ENCODE assay signal across 9 cellular contexts in the genomic region with DNA sequence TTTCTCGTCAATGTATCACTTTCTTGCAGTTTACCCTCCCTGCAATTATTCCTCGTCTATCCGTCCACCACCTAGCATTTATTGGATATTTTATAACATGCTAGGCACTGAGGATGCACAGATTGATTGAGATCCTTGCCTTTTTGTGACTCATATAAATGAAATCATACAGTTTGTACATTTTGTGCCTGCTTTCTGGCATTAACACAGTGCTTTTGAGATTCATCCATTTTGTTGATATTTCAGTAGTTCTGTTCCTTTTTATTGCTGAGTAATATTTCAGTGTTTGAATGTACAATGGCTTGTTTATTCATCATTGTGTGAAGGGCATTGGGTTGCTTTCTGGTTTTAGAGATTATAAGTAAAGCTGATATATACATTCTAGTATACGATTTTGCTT. TPM values are rescaled to one million over a fixed set of nuclear protein-coding genes. Genes with fewer than 3 reads are reported as not detected.
DNase-seq lines count a peak whose midpoint lies in the region; ATAC-seq and TF ChIP-seq lines count a peak whose summit lies in the region.
"Had no signal": no experiment of that assay in that cellular context is flagged by ENCODE, and none has a peak within 500 bp of the region (broad histone marks: within the 10 kb centered on the region; RNA-seq: fewer than 3 reads in every experiment).

No MANE protein-coding gene starts in this region.

- H3K9me3 ChIP-seq in AG04450 (ENCODE audit: control insufficient read depth, insufficient read depth, low read length) (peaks cover 6% of the 10 kb centered on the region; the same call in 1 of the 2 replicates), muscle layer of duodenum (ENCODE audit: control insufficient read depth in 1 of 2, low read length in 2 of 2) (no peaks in the 10 kb centered on the region)

- no peaks in the 10 kb centered on the region for H3K79me2 ChIP-seq in KMS-11 (ENCODE audit: insufficient read depth, low read depth)

- H3K4me1 Mint-ChIP-seq in central memory CD8-positive, alpha-beta T cell: peaks cover 33% of the 10 kb centered on the region

- no peaks in the 10 kb centered on the region for H4K20me1 ChIP-seq in KMS-11 (ENCODE audit: insufficient read depth)

- H3K27me3 ChIP-seq in AG04450 (ENCODE audit: control insufficient read depth, insufficient read depth, low read length) (no peaks in the 10 kb centered on the region), KMS-11 (ENCODE audit: insufficient read depth, low read depth) (no peaks in the 10 kb centered on the region), muscle layer of duodenum (ENCODE audit: low read depth, low read length) (no peaks in the 10 kb centered on the region)

- TF ChIP-seq CTCF in AG04450 (IDR thresholded peaks at IDR 0.05; ENCODE audit: low read depth, low read length): no peak
- TF ChIP-seq CTCF in KMS-11 (conservative IDR thresholded peaks at IDR 0.05; ENCODE audit: low read depth, low read length): no peak

- H3K36me3 ChIP-seq in KMS-11 (ENCODE audit: insufficient read depth): no peaks in the 10 kb centered on the region
- H3K36me3 ChIP-seq in muscle layer of duodenum (ENCODE audit: control insufficient read depth in 1 of 2, insufficient read depth in 2 of 2, low read length in 2 of 2): peaks cover 0 to 3% of the 10 kb centered on the region in 2 donors

- no peak for ATAC-seq in central memory CD8-positive, alpha-beta T cell (replicated peaks; ENCODE audit: extremely low read depth, poor library complexity, severe bottlenecking)

- H3K4me1 ChIP-seq in KMS-11 (ENCODE audit: low read depth, poor library complexity, severe bottlenecking): peaks cover 5% of the 10 kb centered on the region
- H3K4me1 ChIP-seq in muscle layer of duodenum (ENCODE audit: control insufficient read depth in 1 of 2, insufficient read depth in 2 of 2, low read length in 2 of 2): peaks cover 5 to 7% of the 10 kb centered on the region in 2 donors

- POLR2A ChIA-PET in AG04450 (lab: Yijun Ruan, JAX): interaction anchor here (1.5 kb wide), 1 partner anchor 75 kb away, joined by 3 read pairs; no protein-coding TSS in a partner anchor

- CTCF ChIA-PET in AG04450 (lab: Charles Lee): interaction anchor here (1.0 to 3.2 kb wide), 3 partner anchors 16 to 254 kb away, joined by 4 to 12 read pairs (median 7); no protein-coding TSS in a partner anchor

- H3K27ac Mint-ChIP-seq in central memory CD8-positive, alpha-beta T cell (ENCODE audit: low read depth): peak overlapping the region; percentile 99

- H2AFZ ChIP-seq in KMS-11 (ENCODE audit: low read depth): peak overlapping the region; percentile 77

- no peaks in the 10 kb centered on the region for H3K9me3 Mint-ChIP-seq in central memory CD8-positive, alpha-beta T cell

- peak overlapping the region; percentile 88 for H3K4me2 ChIP-seq in KMS-11

- H3K27ac ChIP-seq in AG04450 (ENCODE audit: low read depth, low read length): no peak overlapping the region
- peak overlapping the region; percentile 53; the same call in 1 of the 2 replicates for H3K27ac ChIP-seq in KMS-11
- peak overlapping the region; percentile 74 for H3K27ac ChIP-seq in muscle layer of duodenum (ENCODE audit: low read length)

- peak overlapping the region; percentile 49; the same call in 1 of the 2 replicates for H3K9ac ChIP-seq in KMS-11

- H3K36me3 Mint-ChIP-seq in central memory CD8-positive, alpha-beta T cell (ENCODE audit: insufficient read depth): peaks cover 16% of the 10 kb centered on the region

- H3K4me3 Mint-ChIP-seq in central memory CD8-positive, alpha-beta T cell: peak overlapping the region; percentile 94

- H3K27me3 Mint-ChIP-seq in central memory CD8-positive, alpha-beta T cell: peaks cover 7% of the 10 kb centered on the region

- no peak for DNase-seq in AG04450 (ENCODE audit: low read depth, low spot score)
- no peak for DNase-seq in central memory CD8-positive, alpha-beta T cell (ENCODE audit: low spot score in 2 of 2)
- DNase-seq in NCI-H2107 treated with DMSO at 0.1 percent for 48 hours (lab: John Stamatoyannopoulos, UW; ENCODE audit: unreplicated experiment): no peak
- DNase-seq in RPMI8226: no peak
- DNase-seq in NCI-H526 (lab: John Stamatoyannopoulos, UW): no peak
- no peak for DNase-seq in stimulated activated naive CD4-positive, alpha-beta T cell treated with Interleukin-2 at 50 U/mL for 16 hours (lab: John Stamatoyannopoulos, UW)
- DNase-seq: NCI-H187 had no signal

- H3K4me3 ChIP-seq in AG04450 (ENCODE audit: low read depth, low read length) (peak overlapping the region; percentile 85), KMS-11 (IDR thresholded peaks at IDR 0.05; ENCODE audit: insufficient read depth, low read depth, low read length) (no peak overlapping the region), muscle layer of duodenum (ENCODE audit: low read depth in 1 of 2, low read length in 2 of 2) (peak overlapping the region; percentile 85 to 95)

RNA-seq across cellular contexts. Expression of gene TBC1D19, which starts 0.8 kb away (rescaled TPM):
- polyA plus RNA-seq in AG04450 (2011; rRNA removed): 25.9 and 37.0 TPM in 2 replicates
- polyA minus RNA-seq in AG04450 (2011; rRNA and poly(A)+ RNA removed): 17.0 and 37.7 TPM in 2 replicates
